ENCODE assay signal across 17 cellular contexts in genomic region chr6:108200631-108201030, GRCh38. TPM values are rescaled to one million over a fixed set of nuclear protein-coding genes. Genes with fewer than 3 reads are reported as not detected.
DNase-seq lines count a peak whose midpoint lies in the region; ATAC-seq and TF ChIP-seq lines count a peak whose summit lies in the region.
"Had no signal": no experiment of that assay in that cellular context is flagged by ENCODE, and none has a peak within 500 bp of the region (broad histone marks: within the 10 kb centered on the region; RNA-seq: fewer than 3 reads in every experiment).

No MANE protein-coding gene starts in this region.

- no peaks in the 10 kb centered on the region for H3K9me3 ChIP-seq in liver (ENCODE audit: control insufficient read depth in 4 of 4, low read length in 3 of 4)

- peak overlapping the region in 1 of 2 donors; percentile 67 for H3K27ac ChIP-seq in liver (ENCODE audit: low read depth in 1 of 2, low read length in 2 of 2)
- H3K27ac ChIP-seq: BLaER1 treated with 17β-estradiol and CSF1 and Interleukin-3, amounts not matched to agents 10 nM and 100 nM; cardiac muscle cell had no signal

- H3K9ac ChIP-seq in liver (ENCODE audit: low read depth in 1 of 2, low read length in 2 of 2), result no peak overlapping the region
- H3K9ac ChIP-seq: BLaER1 treated with 17β-estradiol and CSF1 and Interleukin-3, amounts not matched to agents 10 nM and 100 nM had no signal

- H3K4me3 ChIP-seq in liver (ENCODE audit: low read depth in 1 of 3, low read length in 3 of 3), result no peak overlapping the region
- H3K4me3 ChIP-seq: BLaER1 treated with 17β-estradiol and CSF1 and Interleukin-3, amounts not matched to agents 10 nM and 100 nM; cardiac muscle cell had no signal

- TF ChIP-seq CTCF in liver (IDR thresholded peaks at IDR 0.05; ENCODE audit: low read depth, low read length, missing input control), result no peak

- H3K27me3 ChIP-seq in liver (ENCODE audit: control insufficient read depth in 4 of 4, insufficient read depth in 4 of 4, low read length in 3 of 4), result no peaks in the 10 kb centered on the region
- H3K27me3 ChIP-seq: BLaER1 treated with 17β-estradiol and CSF1 and Interleukin-3, amounts not matched to agents 10 nM and 100 nM; cardiac muscle cell had no signal

- 58% methylated on average over 7 of the region's 7 CpGs for WGBS in liver

- peaks cover 1 to 11% (median 7%) of the 10 kb centered on the region in 4 donors for H3K4me1 ChIP-seq in liver (ENCODE audit: control insufficient read depth in 4 of 4, insufficient read depth in 4 of 4, low read length in 3 of 4)

- peak; percentile 36 to 51 for TF ChIP-seq RAD21 in liver (IDR thresholded peaks at IDR 0.05)

- ATAC-seq in GM18868 (IDR thresholded peaks at IDR 0.05; ENCODE audit: unreplicated experiment), result no peak

- no peaks in the 10 kb centered on the region for H3K36me3 ChIP-seq in liver (ENCODE audit: control insufficient read depth in 4 of 4, insufficient read depth in 3 of 4, low read depth in 1 of 4, low read length in 3 of 4)
- H3K36me3 ChIP-seq: cardiac muscle cell had no signal

- peak; percentile 88 for DNase-seq in Daoy (ENCODE audit: low read depth)
- peak; percentile 96 for DNase-seq in NCI-H69 (lab: John Stamatoyannopoulos, UW)
- peak; percentile 48 for DNase-seq in dedifferentiated amniotic fluid mesenchymal stem cell (ENCODE audit: extremely low spot score)
- DNase-seq in DMS53 treated with DMSO at 0.1 percent for 48 hours (lab: John Stamatoyannopoulos, UW; ENCODE audit: unreplicated experiment), result no peak
- no peak for DNase-seq in globus pallidus (ENCODE audit: low spot score)
- no peak for DNase-seq in NCI-H510A treated with DMSO at 0.1 percent for 48 hours (lab: John Stamatoyannopoulos, UW)
- DNase-seq: activated gamma-delta T cell; GDM1; KBM-7; stimulated activated naive CD4-positive, alpha-beta T cell treated with Interleukin-2 at 50 U/mL for 16 hours had no signal

TF ChIP-seq in liver, 16 proteins besides CTCF, POLR2A, EP300 and RAD21:
- TF ChIP-seq FOXA1 (IDR thresholded peaks at IDR 0.05), result no peak
- TF ChIP-seq JUND (IDR thresholded peaks at IDR 0.05), result peak; percentile 23 to 69
- no peak for TF ChIP-seq TAF1 (conservative IDR thresholded peaks at IDR 0.05)
- TF ChIP-seq FOXA2 (IDR thresholded peaks at IDR 0.05), result no peak
- no peak for TF ChIP-seq EGR1 (IDR thresholded peaks at IDR 0.05; ENCODE audit: low read depth in 2 of 2)
- TF ChIP-seq YY1 (IDR thresholded peaks at IDR 0.05), result peak; percentile 67
- peak; percentile 81 for TF ChIP-seq SP1 (IDR thresholded peaks at IDR 0.05)
- TF ChIP-seq HNF4A (conservative IDR thresholded peaks at IDR 0.05), result peak; percentile 92 to 93
- no peak for TF ChIP-seq NR2F2 (IDR thresholded peaks at IDR 0.05)
- peak; percentile 58 to 77 for TF ChIP-seq RXRA (IDR thresholded peaks at IDR 0.05)
- no peak for TF ChIP-seq ZBTB33 (IDR thresholded peaks at IDR 0.05)
- TF ChIP-seq, protein P1, sequence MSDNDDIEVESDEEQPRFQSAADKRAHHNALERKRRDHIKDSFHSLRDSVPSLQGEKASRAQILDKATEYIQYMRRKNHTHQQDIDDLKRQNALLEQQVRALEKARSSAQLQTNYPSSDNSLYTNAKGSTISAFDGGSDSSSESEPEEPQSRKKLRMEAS (IDR thresholded peaks at IDR 0.05), result peak; percentile 19
- peak; percentile 83 for TF ChIP-seq HNF4G (IDR thresholded peaks at IDR 0.05)
- TF ChIP-seq GABPA (IDR thresholded peaks at IDR 0.05 in 1 of 2, conservative IDR thresholded peaks at IDR 0.05 in 1 of 2), result peak in 1 of 2 donors; percentile 29
- TF ChIP-seq, protein P2, sequence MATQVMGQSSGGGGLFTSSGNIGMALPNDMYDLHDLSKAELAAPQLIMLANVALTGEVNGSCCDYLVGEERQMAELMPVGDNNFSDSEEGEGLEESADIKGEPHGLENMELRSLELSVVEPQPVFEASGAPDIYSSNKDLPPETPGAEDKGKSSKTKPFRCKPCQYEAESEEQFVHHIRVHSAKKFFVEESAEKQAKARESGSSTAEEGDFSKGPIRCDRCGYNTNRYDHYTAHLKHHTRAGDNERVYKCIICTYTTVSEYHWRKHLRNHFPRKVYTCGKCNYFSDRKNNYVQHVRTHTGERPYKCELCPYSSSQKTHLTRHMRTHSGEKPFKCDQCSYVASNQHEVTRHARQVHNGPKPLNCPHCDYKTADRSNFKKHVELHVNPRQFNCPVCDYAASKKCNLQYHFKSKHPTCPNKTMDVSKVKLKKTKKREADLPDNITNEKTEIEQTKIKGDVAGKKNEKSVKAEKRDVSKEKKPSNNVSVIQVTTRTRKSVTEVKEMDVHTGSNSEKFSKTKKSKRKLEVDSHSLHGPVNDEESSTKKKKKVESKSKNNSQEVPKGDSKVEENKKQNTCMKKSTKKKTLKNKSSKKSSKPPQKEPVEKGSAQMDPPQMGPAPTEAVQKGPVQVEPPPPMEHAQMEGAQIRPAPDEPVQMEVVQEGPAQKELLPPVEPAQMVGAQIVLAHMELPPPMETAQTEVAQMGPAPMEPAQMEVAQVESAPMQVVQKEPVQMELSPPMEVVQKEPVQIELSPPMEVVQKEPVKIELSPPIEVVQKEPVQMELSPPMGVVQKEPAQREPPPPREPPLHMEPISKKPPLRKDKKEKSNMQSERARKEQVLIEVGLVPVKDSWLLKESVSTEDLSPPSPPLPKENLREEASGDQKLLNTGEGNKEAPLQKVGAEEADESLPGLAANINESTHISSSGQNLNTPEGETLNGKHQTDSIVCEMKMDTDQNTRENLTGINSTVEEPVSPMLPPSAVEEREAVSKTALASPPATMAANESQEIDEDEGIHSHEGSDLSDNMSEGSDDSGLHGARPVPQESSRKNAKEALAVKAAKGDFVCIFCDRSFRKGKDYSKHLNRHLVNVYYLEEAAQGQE (IDR thresholded peaks at IDR 0.05), result peak; percentile 89
- TF ChIP-seq ATF3 (IDR thresholded peaks at IDR 0.05), result no peak
TF ChIP-seq in liver: peak in this region for 9.

RNA-seq across cellular contexts. Expression of gene NR2E1, which starts 34.8 kb away (rescaled TPM):
- 1.6 and 2.1 TPM in 2 replicates for total RNA-seq in Daoy (2014; rRNA removed; shearing (Covaris generic))
- not detected for total RNA-seq in liver
- polyA plus RNA-seq in liver, result not detected
- total RNA-seq: cardiac muscle cell, lung microvascular endothelial cell, neural crest cell, skeletal muscle tissue had no signal
- polyA plus RNA-seq: cardiac muscle cell had no signal

Comparison
In these comparisons a context has a peak if more than half of its experiments do, and no peak if none do; other contexts are left out.
1. DNase-seq: peak in Daoy (single experiment), NCI-H69 (single experiment) and dedifferentiated amniotic fluid mesenchymal stem cell (single experiment); none in DMS53 treated with DMSO at 0.1 percent for 48 hours (single experiment), globus pallidus (single experiment) and NCI-H510A treated with DMSO at 0.1 percent for 48 hours (single experiment).